In the genomic region with DNA sequence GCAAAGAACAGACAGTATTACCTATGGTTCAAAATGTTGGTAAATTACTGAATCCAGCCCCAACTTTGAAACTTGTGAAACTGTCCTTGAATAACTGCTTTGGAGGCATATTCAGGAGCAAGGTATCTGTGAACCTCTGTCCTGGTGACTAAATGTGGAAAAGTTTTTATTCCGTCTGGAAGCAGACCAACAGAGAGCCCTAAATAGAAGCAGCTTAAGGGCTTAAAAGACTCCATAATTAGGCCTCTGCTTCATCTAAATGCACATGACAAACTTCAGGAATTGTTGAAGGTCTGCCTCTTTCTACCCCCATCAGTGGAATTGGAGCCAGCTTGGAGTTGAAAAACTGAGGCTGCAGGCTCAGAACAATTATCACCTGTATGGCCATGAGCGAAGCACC, we compare ENCODE assay signal across 22 cellular contexts.
A peak's percentile ranks its signal among the peaks of the same experiment; 100 is the strongest.
DNase-seq lines count a peak whose midpoint lies in the region; ATAC-seq, FAIRE-seq and TF ChIP-seq lines count a peak whose summit lies in the region.
"Had no signal": no experiment of that assay in that cellular context is flagged by ENCODE, and none has a peak within 500 bp of the region (broad histone marks: within the 10 kb centered on the region; RNA-seq: fewer than 3 reads in every experiment).

No MANE protein-coding gene starts in this region.

- H4K5ac ChIP-seq in mesendoderm (ENCODE audit: low read length), result no peak overlapping the region

- no peaks in the 10 kb centered on the region for H3K4me1 Mint-ChIP-seq in neural progenitor cell
- H3K4me1 Mint-ChIP-seq: B cell had no signal

- H3K23ac ChIP-seq in mesendoderm (ENCODE audit: low read length), result no peak overlapping the region

- H3K27me3 ChIP-seq in mesendoderm (ENCODE audit: insufficient read depth, low read length, poor library complexity), result no peaks in the 10 kb centered on the region
- no peaks in the 10 kb centered on the region for H3K27me3 ChIP-seq in neural progenitor cell
- no peaks in the 10 kb centered on the region for H3K27me3 ChIP-seq in left lung
- H3K27me3 ChIP-seq: BLaER1 treated with 17β-estradiol and CSF1 and Interleukin-3, amounts not matched to agents 10 nM and 100 nM had no signal

- no peaks in the 10 kb centered on the region for H3K79me2 ChIP-seq in mesendoderm (ENCODE audit: control insufficient read depth, insufficient read depth, low read length)
- no peaks in the 10 kb centered on the region for H3K79me2 ChIP-seq in neural progenitor cell (ENCODE audit: low read depth)

- H3K4me2 ChIP-seq in mesendoderm (ENCODE audit: low read length) (no peak overlapping the region), neural progenitor cell (no peak overlapping the region)
- H3K4me2 ChIP-seq: A549; BLaER1 treated with 17β-estradiol and CSF1 and Interleukin-3, amounts not matched to agents 10 nM and 100 nM had no signal

- no peaks in the 10 kb centered on the region for H3K27me3 Mint-ChIP-seq in neural progenitor cell (ENCODE audit: insufficient read depth, low read depth)
- H3K27me3 Mint-ChIP-seq: B cell; CD4-positive, alpha-beta T cell had no signal

- no peaks in the 10 kb centered on the region for H3K79me1 ChIP-seq in mesendoderm (ENCODE audit: low read length)

- DNase-seq in D341Med (ENCODE audit: low spot score) (peak; percentile 23), NCI-H82 (lab: John Stamatoyannopoulos, UW) (peak; percentile 90), mesendoderm (no peak), neural progenitor cell (ENCODE audit: low spot score) (peak; percentile 9), left lung (no peak), frontal cortex (ENCODE audit: low spot score in 2 of 2) (no peak), NK-92 (lab: John Stamatoyannopoulos, UW; ENCODE audit: unreplicated experiment) (no peak)
- DNase-seq: AML-193; CD4-positive, alpha-beta T cell; CD8-positive, alpha-beta T cell; COR-L47; DMS79 treated with DMSO at 0.1 percent for 48 hours; GF-D8 had no signal

- TF ChIP-seq CTCF in neural progenitor cell (IDR thresholded peaks at IDR 0.05), result no peak
- no peak for TF ChIP-seq CTCF in left lung (IDR thresholded peaks at IDR 0.05)

- peak overlapping the region; percentile 20 for H3K56ac ChIP-seq in mesendoderm (ENCODE audit: low read length)

- H3K9ac ChIP-seq in mesendoderm (ENCODE audit: low read length) (peak overlapping the region; percentile 27), neural progenitor cell (no peak overlapping the region)
- H3K9ac ChIP-seq: BLaER1 treated with 17β-estradiol and CSF1 and Interleukin-3, amounts not matched to agents 10 nM and 100 nM had no signal

- WGBS in mesendoderm (ENCODE audit: extremely low coverage, insufficient coverage, low lambda C conversion rate), result no CpG with 5 or more reads among the region's 2 CpGs

- H3K27ac Mint-ChIP-seq in neural progenitor cell, result no peak overlapping the region
- H3K27ac Mint-ChIP-seq: B cell; CD4-positive, alpha-beta T cell; CD8-positive, alpha-beta T cell had no signal

- no peak overlapping the region for H2BK15ac ChIP-seq in mesendoderm (replicated peaks; ENCODE audit: low read depth)

- no peak overlapping the region for H3K4ac ChIP-seq in mesendoderm (ENCODE audit: low read depth, low read length)

- no peak overlapping the region for H3K4me3 Mint-ChIP-seq in neural progenitor cell
- H3K4me3 Mint-ChIP-seq: B cell; CD4-positive, alpha-beta T cell; CD8-positive, alpha-beta T cell had no signal

- no peak overlapping the region for H3K27ac ChIP-seq in mesendoderm (ENCODE audit: low read depth, low read length)
- H3K27ac ChIP-seq in neural progenitor cell, result no peak overlapping the region
- H3K27ac ChIP-seq in left lung, result no peak overlapping the region
- H3K27ac ChIP-seq: 22Rv1; A549; BLaER1 treated with 17β-estradiol and CSF1 and Interleukin-3, amounts not matched to agents 10 nM and 100 nM; C4-2B had no signal

- no peaks in the 10 kb centered on the region for H3K9me3 ChIP-seq in neural progenitor cell (ENCODE audit: low read depth)
- H3K9me3 ChIP-seq in left lung, result no peaks in the 10 kb centered on the region
- H3K9me3 ChIP-seq: A549; BLaER1 treated with 17β-estradiol and CSF1 and Interleukin-3, amounts not matched to agents 10 nM and 100 nM had no signal

- no peak overlapping the region for H2BK120ac ChIP-seq in mesendoderm (ENCODE audit: low read depth, low read length)

- H3K18ac ChIP-seq in mesendoderm (ENCODE audit: low read length), result no peak overlapping the region

- FAIRE-seq in frontal cortex (lab: Jason Lieb, UNC), result no peak
- FAIRE-seq: A549, G401.6, GM12891, GM19239 had no signal

- ATAC-seq in left lung (no peak), GM21576 (IDR thresholded peaks at IDR 0.05; ENCODE audit: unreplicated experiment) (no peak)
- ATAC-seq: A549; CD8-positive, alpha-beta T cell had no signal

- peaks cover 3% of the 10 kb centered on the region for H3K4me1 ChIP-seq in mesendoderm (ENCODE audit: control insufficient read depth, low read depth, low read length)
- H3K4me1 ChIP-seq in neural progenitor cell, result peaks cover 12% of the 10 kb centered on the region
- H3K4me1 ChIP-seq in left lung, result no peaks in the 10 kb centered on the region
- H3K4me1 ChIP-seq: A549; BLaER1 treated with 17β-estradiol and CSF1 and Interleukin-3, amounts not matched to agents 10 nM and 100 nM had no signal

- peak overlapping the region; percentile 3 for H2AFZ ChIP-seq in neural progenitor cell (replicated peaks)

- H3K9me3 Mint-ChIP-seq in neural progenitor cell, result no peaks in the 10 kb centered on the region

- H2BK5ac ChIP-seq in mesendoderm (ENCODE audit: low read length), result no peak overlapping the region

- H4K8ac ChIP-seq in mesendoderm (ENCODE audit: low read depth, low read length), result no peak overlapping the region

- H4K20me1 ChIP-seq in neural progenitor cell (ENCODE audit: low read depth), result no peaks in the 10 kb centered on the region
- H4K20me1 ChIP-seq: BLaER1 treated with 17β-estradiol and CSF1 and Interleukin-3, amounts not matched to agents 10 nM and 100 nM had no signal

- H2AK5ac ChIP-seq in mesendoderm (ENCODE audit: low read length), result no peak overlapping the region

- H3F3A ChIP-seq in neural progenitor cell (ENCODE audit: low read depth), result no peaks in the 10 kb centered on the region

- no peaks in the 10 kb centered on the region for H3K36me3 Mint-ChIP-seq in neural progenitor cell
- H3K36me3 Mint-ChIP-seq: CD8-positive, alpha-beta T cell had no signal

- intact Hi-C loops in left lung (cut with DNase I), result no loop called here

- H3K36me3 ChIP-seq in mesendoderm (ENCODE audit: control insufficient read depth, insufficient read depth, low read length), result no peaks in the 10 kb centered on the region
- H3K36me3 ChIP-seq in neural progenitor cell, result no peaks in the 10 kb centered on the region
- no peaks in the 10 kb centered on the region for H3K36me3 ChIP-seq in left lung
- H3K36me3 ChIP-seq: BLaER1 treated with 17β-estradiol and CSF1 and Interleukin-3, amounts not matched to agents 10 nM and 100 nM had no signal

- H3K4me3 ChIP-seq in mesendoderm (ENCODE audit: low read length), result no peak overlapping the region
- no peak overlapping the region for H3K4me3 ChIP-seq in neural progenitor cell
- no peak overlapping the region for H3K4me3 ChIP-seq in left lung
- H3K4me3 ChIP-seq: A549; BLaER1 treated with 17β-estradiol and CSF1 and Interleukin-3, amounts not matched to agents 10 nM and 100 nM had no signal

Comparison
In these comparisons a context has a peak if more than half of its experiments do, and no peak if none do; other contexts are left out.
1. DNase-seq: peak in D341Med (single experiment), NCI-H82 (single experiment) and neural progenitor cell (single experiment); none in mesendoderm (single experiment), left lung (0 of 2), frontal cortex (0 of 2) and NK-92 (single experiment).